ENCODE assay signal across 13 cellular contexts in the genomic region with DNA sequence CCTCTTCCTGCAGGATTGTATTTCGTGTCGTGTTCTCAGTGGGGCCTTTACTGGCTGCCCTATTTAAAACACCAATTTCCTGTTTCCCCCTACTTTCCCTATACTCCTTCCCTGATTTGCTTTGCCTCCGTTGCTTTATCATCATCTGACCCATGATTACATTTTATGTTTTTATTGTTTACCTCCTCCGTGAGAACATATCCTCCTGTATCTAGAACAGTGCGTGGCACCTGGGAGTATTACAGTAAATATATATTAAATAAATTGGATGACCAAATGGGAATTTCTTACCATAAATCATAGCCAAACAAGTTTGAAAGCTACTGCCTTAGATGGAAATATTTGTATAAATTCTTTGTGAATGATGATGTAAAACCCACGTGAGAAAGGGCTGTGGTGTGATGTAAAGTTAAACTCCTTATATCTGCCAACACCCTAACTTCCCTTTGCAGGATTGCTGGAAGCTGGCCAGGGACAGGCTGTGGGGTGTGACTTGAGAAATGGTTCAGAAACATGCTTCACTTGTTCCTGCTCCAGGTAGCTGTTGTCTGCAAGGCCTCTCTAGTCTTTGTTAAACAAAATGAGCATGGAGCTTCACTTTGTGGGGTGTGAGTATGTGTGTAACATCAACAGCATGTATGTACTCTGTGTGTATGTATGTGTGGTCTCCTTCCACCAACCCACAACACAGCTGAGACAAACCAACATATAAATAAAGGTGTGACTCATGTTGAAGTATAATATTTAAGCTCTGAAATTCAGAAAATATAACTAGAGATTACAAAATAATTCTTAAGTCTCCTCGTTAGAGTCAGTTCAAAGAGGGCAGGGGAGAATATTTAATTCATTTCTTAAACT. TPM values are rescaled to one million over a fixed set of nuclear protein-coding genes. Genes with fewer than 3 reads are reported as not detected.
DNase-seq lines count a peak whose midpoint lies in the region; ATAC-seq and TF ChIP-seq lines count a peak whose summit lies in the region.
"Had no signal": no experiment of that assay in that cellular context is flagged by ENCODE, and none has a peak within 500 bp of the region (broad histone marks: within the 10 kb centered on the region; RNA-seq: fewer than 3 reads in every experiment).

No MANE protein-coding gene starts in this region.

- no peaks in the 10 kb centered on the region for H3K36me3 ChIP-seq in MG63
- H3K36me3 ChIP-seq in left lung = no peaks in the 10 kb centered on the region
- H3K36me3 ChIP-seq: BE2C had no signal

- no peaks in the 10 kb centered on the region for H3K27me3 ChIP-seq in MG63
- H3K27me3 ChIP-seq in left lung = no peaks in the 10 kb centered on the region
- H3K27me3 ChIP-seq: BE2C had no signal

- intact Hi-C loops in left lung (cut with DNase I) = no loop called here

- peaks cover 0 to 30% of the 10 kb centered on the region in 2 donors for H3K4me1 ChIP-seq in left lung
- H3K4me1 ChIP-seq: BE2C had no signal

- DNase-seq in CD1c-positive myeloid dendritic cell (ENCODE audit: extremely low spot score) (peak; percentile 14), MG63 (peak; percentile 7), epithelial cell of prostate (ENCODE audit: low read depth, low spot score) (peak; percentile 74), left lung (peak; percentile 49 to 71), inferior parietal cortex (ENCODE audit: extremely low spot score) (no peak), T-helper 2 cell (no peak), T-cell (no peak)
- DNase-seq: BE2C, foreskin melanocyte, NCI-H1092 had no signal

- no peaks in the 10 kb centered on the region for H3K9me3 ChIP-seq in MG63
- H3K9me3 ChIP-seq in left lung = no peaks in the 10 kb centered on the region
- H3K9me3 ChIP-seq: BE2C had no signal

- peaks cover 0 to 16% (median 0%) of the 10 kb centered on the region in 3 donors for H3K4me1 Mint-ChIP-seq in T-cell

- H3K4me3 ChIP-seq in MG63 = no peak overlapping the region
- H3K4me3 ChIP-seq in left lung = no peak overlapping the region

- ATAC-seq in left lung = peak; percentile 11
- ATAC-seq in GM18498 (IDR thresholded peaks at IDR 0.05; ENCODE audit: unreplicated experiment) = no peak
- no peak for ATAC-seq in T-cell (replicated peaks in 1 of 4)

- H3K27ac ChIP-seq in epithelial cell of prostate = peak overlapping the region; percentile 74
- peak overlapping the region in 1 of 2 donors; percentile 37 for H3K27ac ChIP-seq in left lung

- H3K36me3 Mint-ChIP-seq in T-cell = no peaks in the 10 kb centered on the region

- H3K27ac Mint-ChIP-seq in T-cell = no peak overlapping the region

- H3K27me3 Mint-ChIP-seq in T-cell = peaks cover 8 to 10% of the 10 kb centered on the region in 2 donors

- no peak for TF ChIP-seq CTCF in left lung (IDR thresholded peaks at IDR 0.05)

- H3K9me3 Mint-ChIP-seq in T-cell = no peaks in the 10 kb centered on the region

- POLR2A ChIA-PET in T-cell (lab: Charles Lee) = no interaction called here

- no peak overlapping the region for H3K4me3 Mint-ChIP-seq in T-cell

- CTCF ChIA-PET in T-cell (lab: Charles Lee) = no interaction called here

RNA-seq across cellular contexts. Expression of gene LHCGR, which starts 40.3 kb away (rescaled TPM):
- total RNA-seq in MG63 (2014; rRNA removed; shearing (Covaris generic); ENCODE audit: low replicate concordance) = not detected in 2 replicates
- total RNA-seq in left lung (under 1 TPM in 1 of 2 donors, not detected in 1; 0.13 TPM), T-cell (not detected)
- total RNA-seq: mononuclear cell; T-helper 2 cell treated with Interferon-gamma antibody and Interleukin-4, amounts not matched to agents 100 ng/mL and 5 ng/mL, for 36 hours had no signal

Comparison
In these comparisons a context has a peak if more than half of its experiments do, and no peak if none do; other contexts are left out.
1. DNase-seq: peak in CD1c-positive myeloid dendritic cell (single experiment), MG63 (single experiment), epithelial cell of prostate (single experiment) and left lung (2 of 2); none in inferior parietal cortex (single experiment), T-helper 2 cell (0 of 5) and T-cell (0 of 34).